ENCODE assay signal across 18 cellular contexts in genomic region chr16:81629896-81630631, GRCh38.
DNase-seq lines count a peak whose midpoint lies in the region; ATAC-seq and TF ChIP-seq lines count a peak whose summit lies in the region.
"Had no signal": no experiment of that assay in that cellular context is flagged by ENCODE, and none has a peak within 500 bp of the region (broad histone marks: within the 10 kb centered on the region; RNA-seq: fewer than 3 reads in every experiment).

No MANE protein-coding gene starts in this region.

- TF ChIP-seq CTCF in CD4-positive, alpha-beta T cell (IDR thresholded peaks at IDR 0.05), result no peak
- no peak for TF ChIP-seq CTCF in nephron (IDR thresholded peaks at IDR 0.05; ENCODE audit: unreplicated experiment in 3 of 3)

- peak overlapping the region; percentile 94 for H3K27ac Mint-ChIP-seq in CD4-positive, alpha-beta T cell
- peak overlapping the region; percentile 11 for H3K27ac Mint-ChIP-seq in activated naive CD8-positive, alpha-beta T cell
- peak overlapping the region in 2 of 3 experiments; percentile 44 to 89 for H3K27ac Mint-ChIP-seq in nephron
- H3K27ac Mint-ChIP-seq: B cell had no signal

- peak overlapping the region in 3 of 11 experiments; percentile 50 to 56 (median 55); a peak in 4 of 22 replicates for H3K27ac ChIP-seq in BLaER1 treated with 17β-estradiol and CSF1 and Interleukin-3, amounts not matched to agents 10 nM and 100 nM
- no peak overlapping the region for H3K27ac ChIP-seq in CD4-positive, alpha-beta T cell (ENCODE audit: low read depth, low read length)
- H3K27ac ChIP-seq: parathyroid adenoma, sigmoid colon had no signal

- peaks cover 79 to 100% (median 100%) of the 10 kb centered on the region in 11 experiments for H4K20me1 ChIP-seq in BLaER1 treated with 17β-estradiol and CSF1 and Interleukin-3, amounts not matched to agents 10 nM and 100 nM

- H3K4me3 Mint-ChIP-seq in CD4-positive, alpha-beta T cell, result no peak overlapping the region
- H3K4me3 Mint-ChIP-seq in activated naive CD8-positive, alpha-beta T cell, result no peak overlapping the region
- no peak overlapping the region for H3K4me3 Mint-ChIP-seq in nephron
- H3K4me3 Mint-ChIP-seq: activated CD4-positive, alpha-beta memory T cell treated with anti-CD3 and anti-CD28 coated beads, Interleukin-2, amount 10 ng/mL, durations not matched to agents 7 days and 5 days; B cell; central memory CD8-positive, alpha-beta T cell had no signal

- CTCF ChIA-PET in CD4-positive, alpha-beta T cell (lab: Charles Lee), result no interaction called here

- H3K36me3 ChIP-seq in BLaER1 treated with 17β-estradiol and CSF1 and Interleukin-3, amounts not matched to agents 10 nM and 100 nM, result peaks cover 0 to 60% (median 20%) of the 10 kb centered on the region in 11 experiments; a peak in 13 of 22 replicates
- H3K36me3 ChIP-seq: sigmoid colon had no signal

- H3K9ac ChIP-seq in BLaER1 treated with 17β-estradiol and CSF1 and Interleukin-3, amounts not matched to agents 10 nM and 100 nM, result peak overlapping the region in 8 of 11 experiments; percentile 17 to 64 (median 38); a peak in 10 of 22 replicates
- H3K9ac ChIP-seq: parathyroid adenoma had no signal

- peaks cover 5% of the 10 kb centered on the region for H3K36me3 Mint-ChIP-seq in CD4-positive, alpha-beta T cell (ENCODE audit: low read depth)
- no peaks in the 10 kb centered on the region for H3K36me3 Mint-ChIP-seq in activated naive CD8-positive, alpha-beta T cell
- no peaks in the 10 kb centered on the region for H3K36me3 Mint-ChIP-seq in nephron (ENCODE audit: low read depth)

- DNase-seq in CD4-positive, alpha-beta T cell, result no peak
- DNase-seq in SIG-M5 treated with dmso at 0.1 percent for 504 hours (lab: John Stamatoyannopoulos, UW; ENCODE audit: unreplicated experiment), result no peak
- DNase-seq: activated CD4-positive, alpha-beta memory T cell treated with anti-CD3 and anti-CD28 coated beads, Interleukin-2, amount 10 ng/mL, durations not matched to agents 7 days and 5 days; activated T-cell treated with anti-CD3 and anti-CD28 coated beads, Interleukin-2, amount 50 U/mL, for 72 hours; DMS153; KG1; left ventricle myocardium superior; NCI-H1048; sigmoid colon; stimulated activated CD4-positive, alpha-beta T cell treated with anti-CD3 and anti-CD28 coated beads, Interleukin-1b, Interleukin-23, amount 100 ng/mL, for 48 hours had no signal

- H3K9me3 ChIP-seq in BLaER1 treated with 17β-estradiol and CSF1 and Interleukin-3, amounts not matched to agents 10 nM and 100 nM (replicated peaks in 1 of 11), result no peaks in the 10 kb centered on the region
- H3K9me3 ChIP-seq in CD4-positive, alpha-beta T cell (ENCODE audit: control insufficient read depth, low read length), result no peaks in the 10 kb centered on the region
- H3K9me3 ChIP-seq: sigmoid colon had no signal

- peaks cover 67 to 90% (median 85%) of the 10 kb centered on the region in 10 experiments for H3K4me1 ChIP-seq in BLaER1 treated with 17β-estradiol and CSF1 and Interleukin-3, amounts not matched to agents 10 nM and 100 nM
- H3K4me1 ChIP-seq: parathyroid adenoma had no signal

- H3K27me3 Mint-ChIP-seq in CD4-positive, alpha-beta T cell, result no peaks in the 10 kb centered on the region
- no peaks in the 10 kb centered on the region for H3K27me3 Mint-ChIP-seq in activated naive CD8-positive, alpha-beta T cell
- H3K27me3 Mint-ChIP-seq in nephron (ENCODE audit: low read depth), result no peaks in the 10 kb centered on the region
- H3K27me3 Mint-ChIP-seq: activated CD4-positive, alpha-beta memory T cell treated with anti-CD3 and anti-CD28 coated beads, Interleukin-2, amount 10 ng/mL, durations not matched to agents 7 days and 5 days; B cell; central memory CD8-positive, alpha-beta T cell had no signal

- intact Hi-C loops in CD4-positive, alpha-beta T cell (cut with DNase I, micrococcal nuclease), result loop anchor here (5.0 to 10.0 kb wide), 2 partner anchors 87 to 615 kb away; no protein-coding TSS in a partner anchor

- H3K4me3 ChIP-seq in BLaER1 treated with 17β-estradiol and CSF1 and Interleukin-3, amounts not matched to agents 10 nM and 100 nM, result 0 out of 20 replicates have a peak overlapping the region, but pooled peaks of 1 of the 10 experiments have one; percentile 5
- H3K4me3 ChIP-seq: sigmoid colon had no signal

- H3K27me3 ChIP-seq in BLaER1 treated with 17β-estradiol and CSF1 and Interleukin-3, amounts not matched to agents 10 nM and 100 nM, result no peaks in the 10 kb centered on the region
- no peaks in the 10 kb centered on the region for H3K27me3 ChIP-seq in CD4-positive, alpha-beta T cell (ENCODE audit: control insufficient read depth, insufficient read depth, low read length)
- H3K27me3 ChIP-seq: sigmoid colon had no signal

- peak overlapping the region; percentile 63 to 98 (median 87); a peak in 21 of 22 replicates for H3K4me2 ChIP-seq in BLaER1 treated with 17β-estradiol and CSF1 and Interleukin-3, amounts not matched to agents 10 nM and 100 nM

- H3K4me1 Mint-ChIP-seq in CD4-positive, alpha-beta T cell (ENCODE audit: low read depth), result peaks cover 48% of the 10 kb centered on the region
- H3K4me1 Mint-ChIP-seq in activated naive CD8-positive, alpha-beta T cell (ENCODE audit: low read depth), result peaks cover 58% of the 10 kb centered on the region
- peaks cover 60% of the 10 kb centered on the region for H3K4me1 Mint-ChIP-seq in nephron

- H3K9me3 Mint-ChIP-seq in CD4-positive, alpha-beta T cell, result no peaks in the 10 kb centered on the region
- no peaks in the 10 kb centered on the region for H3K9me3 Mint-ChIP-seq in activated naive CD8-positive, alpha-beta T cell (ENCODE audit: low read depth)
- no peaks in the 10 kb centered on the region for H3K9me3 Mint-ChIP-seq in nephron
- H3K9me3 Mint-ChIP-seq: activated CD4-positive, alpha-beta memory T cell treated with anti-CD3 and anti-CD28 coated beads, Interleukin-2, amount 10 ng/mL, durations not matched to agents 7 days and 5 days; activated T-cell treated with anti-CD3 and anti-CD28 coated beads, Interleukin-2, amount 50 U/mL, for 72 hours; central memory CD8-positive, alpha-beta T cell had no signal

- POLR2A ChIA-PET in CD4-positive, alpha-beta T cell (lab: Charles Lee), result interaction anchor here (0.7 kb wide), 1 partner anchor 38 kb away, joined by 3 read pairs; no protein-coding TSS in a partner anchor

- ATAC-seq in CD4-positive, alpha-beta T cell (ENCODE audit: poor library complexity), result no peak
- ATAC-seq in HG03097 (IDR thresholded peaks at IDR 0.05; ENCODE audit: low FRiP score, unreplicated experiment) (no peak), HG03159 (IDR thresholded peaks at IDR 0.05; ENCODE audit: unreplicated experiment) (no peak)
- ATAC-seq: activated T-cell treated with anti-CD3 and anti-CD28 coated beads, Interleukin-2, amount 50 U/mL, for 72 hours; left ventricle myocardium superior had no signal

Comparison
In these comparisons a context has a peak if more than half of its experiments do, and no peak if none do; other contexts are left out.
1. H3K27ac Mint-ChIP-seq: peak in every context shown above with its lines; median percentile 94 in CD4-positive, alpha-beta T cell; 66 in nephron; 11 in activated naive CD8-positive, alpha-beta T cell.